29 cellular contexts compared by ENCODE assay signal in genomic region chr12:61095131-61095530, GRCh38.
"Had no signal": no experiment of that assay in that cellular context is flagged by ENCODE, and none has a peak within 500 bp of the region (broad histone marks: within the 10 kb centered on the region; RNA-seq: fewer than 3 reads in every experiment).

No MANE protein-coding gene starts in this region.

- H3K27ac Mint-ChIP-seq: activated naive CD8-positive, alpha-beta T cell; dendritic cell treated with granulocyte-macrophage colony-stimulating factor and Interleukin-4, amounts not matched to agents 40 ng/mL and 50 ng/mL, for 4 days; naive thymus-derived CD4-positive, alpha-beta T cell; progenitor cell of endocrine pancreas; stimulated activated memory B cell treated with anti-CD40 and anti-IgM and Interleukin-4, amounts not matched to agents 10 μg/mL and 1 μg/mL and 100 μg/mL, for 72 hours; stimulated activated naive CD8-positive, alpha-beta T cell treated with anti-CD3 and anti-CD28 coated beads, Interleukin-15, amount 100 ng/mL, for 72 hours; type B pancreatic cell had no signal

- H3K4me1 Mint-ChIP-seq: endodermal cell; naive thymus-derived CD4-positive, alpha-beta T cell; stimulated activated memory B cell treated with anti-CD40 and anti-IgM and Interleukin-4, amounts not matched to agents 10 μg/mL and 1 μg/mL and 100 μg/mL, for 72 hours; stimulated activated naive CD8-positive, alpha-beta T cell treated with anti-CD3 and anti-CD28 coated beads, Interleukin-15, amount 100 ng/mL, for 72 hours had no signal

- FAIRE-seq: TTC549 had no signal

- H3K27me3 ChIP-seq: adrenal gland, heart right ventricle, ovary, right lobe of liver, vagina had no signal

- ATAC-seq: esophagus mucosa; heart right ventricle; naive thymus-derived CD4-positive, alpha-beta T cell; right lobe of liver; stimulated activated memory B cell treated with anti-CD40 and anti-IgM and Interleukin-4, amounts not matched to agents 10 μg/mL and 1 μg/mL and 100 μg/mL, for 72 hours; stimulated activated naive CD8-positive, alpha-beta T cell treated with anti-CD3 and anti-CD28 coated beads, Interleukin-15, amount 100 ng/mL, for 72 hours had no signal

- H3K9me3 ChIP-seq: adrenal gland, ovary, right lobe of liver, vagina had no signal

- H3K4me3 Mint-ChIP-seq: activated naive CD8-positive, alpha-beta T cell; dendritic cell treated with granulocyte-macrophage colony-stimulating factor and Interleukin-4, amounts not matched to agents 40 ng/mL and 50 ng/mL, for 4 days; endodermal cell; naive thymus-derived CD4-positive, alpha-beta T cell; stimulated activated memory B cell treated with anti-CD40 and anti-IgM and Interleukin-4, amounts not matched to agents 10 μg/mL and 1 μg/mL and 100 μg/mL, for 72 hours; stimulated activated naive CD8-positive, alpha-beta T cell treated with anti-CD3 and anti-CD28 coated beads, Interleukin-15, amount 100 ng/mL, for 72 hours; type B pancreatic cell had no signal

- H3K36me3 Mint-ChIP-seq: activated naive CD8-positive, alpha-beta T cell; naive thymus-derived CD4-positive, alpha-beta T cell; stimulated activated memory B cell treated with anti-CD40 and anti-IgM and Interleukin-4, amounts not matched to agents 10 μg/mL and 1 μg/mL and 100 μg/mL, for 72 hours; type B pancreatic cell had no signal

- H3K4me1 ChIP-seq: adrenal gland, heart right ventricle, right lobe of liver, vagina had no signal

- H3K4me3 ChIP-seq: adrenal gland, heart right ventricle, ovary, right lobe of liver, skin epidermis, vagina had no signal

- H3K27me3 Mint-ChIP-seq: activated naive CD8-positive, alpha-beta T cell; dendritic cell treated with granulocyte-macrophage colony-stimulating factor and Interleukin-4, amounts not matched to agents 40 ng/mL and 50 ng/mL, for 4 days; naive thymus-derived CD4-positive, alpha-beta T cell; progenitor cell of endocrine pancreas; stimulated activated memory B cell treated with anti-CD40 and anti-IgM and Interleukin-4, amounts not matched to agents 10 μg/mL and 1 μg/mL and 100 μg/mL, for 72 hours; stimulated activated naive CD8-positive, alpha-beta T cell treated with anti-CD3 and anti-CD28 coated beads, Interleukin-15, amount 100 ng/mL, for 72 hours; type B pancreatic cell had no signal

- H3K36me3 ChIP-seq: adrenal gland, heart right ventricle, ovary, right lobe of liver, vagina had no signal

- DNase-seq: activated CD4-positive, alpha-beta T cell treated with anti-CD3 and anti-CD28 coated beads for 4 hours; activated CD4-positive, alpha-beta T cell treated with anti-CD3 and anti-CD28 coated beads, Interleukin-2, amount 50 U/mL, for 48 hours; activated CD8-positive, alpha-beta memory T cell treated with anti-CD3 and anti-CD28 coated beads for 24 hours; activated effector memory CD4-positive, alpha-beta T cell treated with Interleukin-2 at 50 U/mL for 16 hours; activated naive CD4-positive, alpha-beta T cell treated with Interleukin-2 at 50 U/mL for 16 hours; adrenal gland; aorta; caudate nucleus; endodermal cell; foreskin melanocyte; heart right ventricle; midbrain; naive thymus-derived CD4-positive, alpha-beta T cell; ovary; right lobe of liver; stimulated activated CD4-positive, alpha-beta T cell treated with anti-CD3 and anti-CD28 coated beads, Interleukin-4, amount 100 ng/mL, for 4 hours; stimulated activated CD8-positive, alpha-beta memory T cell treated with anti-CD3 and anti-CD28 coated beads, Interleukin-4, amount 100 ng/mL, for 48 hours; stimulated activated naive CD8-positive, alpha-beta T cell treated with anti-CD3 and anti-CD28 coated beads, Interleukin-15, amount 100 ng/mL, for 72 hours; substantia nigra had no signal

- H3K27ac ChIP-seq: adrenal gland, heart right ventricle, ovary, right lobe of liver, skin epidermis, vagina, VCaP had no signal

- H3K9me3 Mint-ChIP-seq: endodermal cell; stimulated activated memory B cell treated with anti-CD40 and anti-IgM and Interleukin-4, amounts not matched to agents 10 μg/mL and 1 μg/mL and 100 μg/mL, for 72 hours; type B pancreatic cell had no signal
